In genomic region chr3:56783644-56784451, GRCh38 we compare ENCODE assay signal across 8 cellular contexts. TPM values are rescaled to one million over a fixed set of nuclear protein-coding genes. Genes with fewer than 3 reads are reported as not detected.
DNase-seq lines count a peak whose midpoint lies in the region; ATAC-seq, FAIRE-seq and TF ChIP-seq lines count a peak whose summit lies in the region.

No MANE protein-coding gene starts in this region.

- H3K27ac Mint-ChIP-seq in CD8-positive, alpha-beta memory T cell: peak overlapping the region; percentile 87 to 99 (median 95)

- DNase-seq in CD8-positive, alpha-beta memory T cell: peak; percentile 40 to 88 (median 82)
- DNase-seq in HT1080 (ENCODE audit: low read depth) (peak; percentile 66), SKM-1 treated with dmso at 0.1 percent for 144 hours (lab: John Stamatoyannopoulos, UW; ENCODE audit: unreplicated experiment) (peak; percentile 99), ascending aorta (ENCODE audit: low spot score in 2 of 2) (peak; percentile 35 to 75), keratinocyte (ENCODE audit: low read depth, low spot score) (peak; percentile 54), RKO (ENCODE audit: low spot score) (no peak)
- peak; percentile 72 for DNase-seq in stimulated activated CD4-positive, alpha-beta T cell treated with anti-CD3 and anti-CD28 coated beads, Interleukin-4, amount 100 ng/mL, for 24 hours

- POLR2A ChIA-PET in CD8-positive, alpha-beta memory T cell (lab: Charles Lee): interaction anchor here (1.0 to 10.2 kb wide), 9 partner anchors 9 to 133 kb away, joined by 3 to 108 read pairs (median 7); partner anchors contain the start of gene ARHGEF3

- H3K9me3 Mint-ChIP-seq in CD8-positive, alpha-beta memory T cell: no peaks in the 10 kb centered on the region

- peak overlapping the region; percentile 55 for H3K27ac ChIP-seq in CD8-positive, alpha-beta memory T cell (ENCODE audit: low read depth, low read length)
- peak overlapping the region; percentile 23 to 54 for H3K27ac ChIP-seq in ascending aorta
- peak overlapping the region; percentile 54 for H3K27ac ChIP-seq in keratinocyte (ENCODE audit: control insufficient read depth, insufficient read depth, low read length)

- no peaks in the 10 kb centered on the region for H3K9me3 ChIP-seq in CD8-positive, alpha-beta memory T cell (ENCODE audit: low read length)
- H3K9me3 ChIP-seq in ascending aorta (no peaks in the 10 kb centered on the region), keratinocyte (ENCODE audit: control insufficient read depth, low read depth, low read length) (no peaks in the 10 kb centered on the region)

- ATAC-seq in GM21367 (IDR thresholded peaks at IDR 0.05; ENCODE audit: unreplicated experiment): peak; percentile 98

- H3K36me3 ChIP-seq in CD8-positive, alpha-beta memory T cell (ENCODE audit: insufficient read depth, low read length): peaks cover 9% of the 10 kb centered on the region
- no peaks in the 10 kb centered on the region for H3K36me3 ChIP-seq in ascending aorta
- H3K36me3 ChIP-seq in keratinocyte (ENCODE audit: control insufficient read depth in 2 of 2, extremely low read depth in 1 of 2, insufficient read depth in 2 of 2, low read length in 2 of 2): peaks cover 0 to 1% of the 10 kb centered on the region in 2 experiments

- H3K4me3 ChIP-seq in CD8-positive, alpha-beta memory T cell (ENCODE audit: low read length): peak overlapping the region; percentile 51
- H3K4me3 ChIP-seq in ascending aorta: no peak overlapping the region
- peak overlapping the region in 2 of 3 experiments; percentile 3 to 5 for H3K4me3 ChIP-seq in keratinocyte (ENCODE audit: control insufficient read depth in 2 of 3, extremely low read depth in 1 of 3, insufficient read depth in 2 of 3, low read depth in 1 of 3, low read length in 3 of 3)

- H3K4me3 Mint-ChIP-seq in CD8-positive, alpha-beta memory T cell: peak overlapping the region; percentile 43 to 87 (median 82)

- H3K27me3 ChIP-seq in CD8-positive, alpha-beta memory T cell (ENCODE audit: insufficient read depth, low read length, poor library complexity, severe bottlenecking): no peaks in the 10 kb centered on the region
- H3K27me3 ChIP-seq in ascending aorta: no peaks in the 10 kb centered on the region
- H3K27me3 ChIP-seq in keratinocyte (ENCODE audit: control insufficient read depth, extremely low read depth, insufficient read depth, low read length): no peaks in the 10 kb centered on the region

- FAIRE-seq in keratinocyte (lab: Jason Lieb, UNC): peak; percentile 92

- CTCF ChIA-PET in CD8-positive, alpha-beta memory T cell (lab: Charles Lee): interaction anchor here (0.7 to 15.1 kb wide), 10 partner anchors 14 to 205 kb away, joined by 3 to 208 read pairs (median 4); partner anchors contain the start of gene ARHGEF3

- no peaks in the 10 kb centered on the region for H4K20me1 ChIP-seq in keratinocyte (ENCODE audit: control insufficient read depth, extremely low read depth, insufficient read depth, low read length)

- no peak for TF ChIP-seq CTCF in ascending aorta (IDR thresholded peaks at IDR 0.05)
- TF ChIP-seq CTCF in keratinocyte (optimal IDR thresholded peaks at IDR 0.05 in 1 of 3, IDR thresholded peaks at IDR 0.05 in 1 of 3, conservative IDR thresholded peaks at IDR 0.05 in 1 of 3; ENCODE audit: extremely low read depth in 1 of 3, insufficient read depth in 2 of 3, low read length in 3 of 3): no peak

- dilution Hi-C loops in keratinocyte (cut with MboI; ENCODE audit: extremely low pct_ligation_motif_present, low sequenced_read_pairs): no loop called here

- no peaks in the 10 kb centered on the region for H3K27me3 Mint-ChIP-seq in CD8-positive, alpha-beta memory T cell

- H3K79me2 ChIP-seq in keratinocyte (ENCODE audit: control insufficient read depth, insufficient read depth, low read length): peaks cover 75% of the 10 kb centered on the region

- no peak overlapping the region for H2AFZ ChIP-seq in keratinocyte (ENCODE audit: control insufficient read depth, low read length)

- H3K9ac ChIP-seq in keratinocyte (ENCODE audit: control insufficient read depth, extremely low read depth, insufficient read depth, low read length): peak overlapping the region; percentile 9

- H3K4me1 Mint-ChIP-seq in CD8-positive, alpha-beta memory T cell: peaks cover 96 to 98% (median 98%) of the 10 kb centered on the region in 3 donors

- no peaks in the 10 kb centered on the region for H3K9me1 ChIP-seq in keratinocyte (ENCODE audit: control insufficient read depth, extremely low read depth, insufficient read depth, low read length)

- H3K36me3 Mint-ChIP-seq in CD8-positive, alpha-beta memory T cell: peaks cover 3 to 36% (median 14%) of the 10 kb centered on the region in 3 donors

- peaks cover 99% of the 10 kb centered on the region for H3K4me1 ChIP-seq in CD8-positive, alpha-beta memory T cell (ENCODE audit: insufficient read depth, low read length)
- H3K4me1 ChIP-seq in ascending aorta (peaks cover 0 to 10% of the 10 kb centered on the region in 2 donors), keratinocyte (ENCODE audit: control insufficient read depth, extremely low read depth, insufficient read depth, low read length) (peaks cover 35% of the 10 kb centered on the region)

- intact Hi-C loops in ascending aorta (cut with DNase I): no loop called here

- H3K4me2 ChIP-seq in keratinocyte (ENCODE audit: control insufficient read depth, extremely low read depth, insufficient read depth, low read depth, low read length): peak overlapping the region; percentile 64

RNA-seq across cellular contexts. Expression of gene ARHGEF3, which starts 17.9 kb away (rescaled TPM):
- 10 to 100 TPM; 55.1 to 56.6 TPM for total RNA-seq in CD8-positive, alpha-beta memory T cell
- 110 TPM for polyA plus RNA-seq in CD8-positive, alpha-beta memory T cell
- total RNA-seq in HT1080 (2014; rRNA removed; shearing (Covaris generic)): 9.0 and 14.6 TPM in 2 replicates
- polyA plus RNA-seq in HT1080 (2015; cell fraction: cytosol; rRNA removed): 14.0 and 20.4 TPM in 2 replicates
- 17.9 and 23.5 TPM in 2 replicates for polyA plus RNA-seq in HT1080 (2015; cell fraction: nucleus; rRNA removed)
- total RNA-seq in ascending aorta: 16.8 TPM
- 18.6 to 29.9 TPM (median 26.2 TPM) in 3 replicates for polyA plus RNA-seq in keratinocyte
- 11.1 TPM for polyA plus RNA-seq in keratinocyte (2011; ENCODE audit: low read depth)
- polyA plus RNA-seq in keratinocyte (2011; cell fraction: cytosol; rRNA removed): 20.9 and 29.6 TPM in 2 replicates
- 40.7 and 41.9 TPM in 2 replicates for polyA plus RNA-seq in keratinocyte (2011; cell fraction: nucleus; rRNA removed)
- 11.2 and 24.6 TPM in 2 replicates for polyA plus RNA-seq in keratinocyte (2012; ENCODE audit: low replicate concordance)
- 20.9 to 29.1 TPM (median 25.6 TPM) in 3 replicates for polyA minus RNA-seq in keratinocyte
- polyA minus RNA-seq in keratinocyte (2011; cell fraction: cytosol; rRNA and poly(A)+ RNA removed): 17.5 TPM
- 19.2 and 35.8 TPM in 2 replicates for polyA minus RNA-seq in keratinocyte (2011; cell fraction: nucleus; rRNA and poly(A)+ RNA removed)

Comparison
In these comparisons a context has a peak if more than half of its experiments do, and no peak if none do; other contexts are left out.
1. H3K4me3 ChIP-seq: peak in CD8-positive, alpha-beta memory T cell (single experiment) and keratinocyte (2 of 3); none in ascending aorta (0 of 2).
2. Peak in every context shown above with its lines, with median percentiles within 50 percentile points of each other: H3K27ac ChIP-seq.